In genomic region chr3:141487419-141488345, GRCh38 we compare ENCODE assay signal across 8 cellular contexts. TPM values are rescaled to one million over a fixed set of nuclear protein-coding genes. Genes with fewer than 3 reads are reported as not detected.
DNase-seq lines count a peak whose midpoint lies in the region; FAIRE-seq and TF ChIP-seq lines count a peak whose summit lies in the region.

No MANE protein-coding gene starts in this region.

- peak overlapping the region; percentile 51 for H3K4me3 ChIP-seq in LNCaP clone FGC (ENCODE audit: low read depth, low read length)
- H3K4me3 ChIP-seq in foreskin fibroblast (ENCODE audit: low read depth in 1 of 2, low read length in 2 of 2), result peak overlapping the region; percentile 80 to 83
- peak overlapping the region; percentile 100 for H3K4me3 ChIP-seq in neuron (ENCODE audit: low read length)
- peak overlapping the region; percentile 85 for H3K4me3 ChIP-seq in suprapubic skin

- TF ChIP-seq EP300 in suprapubic skin (IDR thresholded peaks at IDR 0.05), result no peak

- H2AFZ ChIP-seq in neuron (ENCODE audit: low read depth, low read length), result peak overlapping the region; percentile 99

- H3K9me3 ChIP-seq in neuron (ENCODE audit: low read length), result no peaks in the 10 kb centered on the region
- no peaks in the 10 kb centered on the region for H3K9me3 ChIP-seq in suprapubic skin

- peak; percentile 84 for DNase-seq in ELF-1 (ENCODE audit: low read depth, low spot score)
- peak; percentile 39 for DNase-seq in H54 (ENCODE audit: insufficient read length, low spot score)
- peak; percentile 64 for DNase-seq in LNCaP clone FGC (ENCODE audit: low read depth)
- DNase-seq in RWPE1 (ENCODE audit: low spot score), result peak; percentile 64
- DNase-seq in activated effector memory CD4-positive, alpha-beta T cell treated with Interleukin-2 at 50 U/mL for 16 hours, result peak; percentile 82
- DNase-seq in foreskin fibroblast, result peak; percentile 36 to 74
- DNase-seq in suprapubic skin (ENCODE audit: low spot score in 2 of 2), result peak; percentile 88

- 2% methylated on average over 12 of the region's 67 CpGs for WGBS in suprapubic skin

- CTCF ChIA-PET in RWPE1 (lab: Yijun Ruan, JAX), result no interaction called here

- H3K4me1 ChIP-seq in neuron (ENCODE audit: insufficient read depth, low read length) (peaks cover 23% of the 10 kb centered on the region), suprapubic skin (peaks cover 25% of the 10 kb centered on the region)

- peak; percentile 79 for FAIRE-seq in H54 (lab: Jason Lieb, UNC)

- H3K36me3 ChIP-seq in neuron (ENCODE audit: insufficient read depth, low read length) (no peaks in the 10 kb centered on the region), suprapubic skin (no peaks in the 10 kb centered on the region)

- peak overlapping the region; percentile 95 for H3K27ac ChIP-seq in RWPE1
- H3K27ac ChIP-seq in suprapubic skin, result peak overlapping the region; percentile 99

- TF ChIP-seq CTCF in LNCaP clone FGC (IDR thresholded peaks at IDR 0.05; ENCODE audit: control insufficient read depth, extremely low read depth, insufficient read depth) (no peak), RWPE1 (conservative IDR thresholded peaks at IDR 0.05; ENCODE audit: low read depth) (no peak), foreskin fibroblast (IDR thresholded peaks at IDR 0.05; ENCODE audit: low read depth, low read length) (no peak), suprapubic skin (IDR thresholded peaks at IDR 0.05) (no peak)

- TF ChIP-seq POLR2A in H54 (IDR thresholded peaks at IDR 0.05; ENCODE audit: low read depth, low read length), result no peak
- peak in 1 of 2 donors; percentile 46 for TF ChIP-seq POLR2A in suprapubic skin (IDR thresholded peaks at IDR 0.05)

- H3K27me3 ChIP-seq in neuron (ENCODE audit: insufficient read depth, low read length) (peaks cover 6% of the 10 kb centered on the region), suprapubic skin (no peaks in the 10 kb centered on the region)

- POLR2A ChIA-PET in RWPE1 (lab: Yijun Ruan, JAX; ENCODE audit: low non-redundant PET), result interaction anchor here (0.6 to 0.7 kb wide), 2 partner anchors 67 to 399 kb away, joined by 3 read pairs; no protein-coding TSS in a partner anchor

RNA-seq across cellular contexts. Expression of gene RASA2, which starts 0.9 kb away (rescaled TPM):
- 10 to 100 TPM; 14.3 to 48.6 (median 24.0) TPM for total RNA-seq in suprapubic skin

Comparison
In these comparisons a context has a peak if more than half of its experiments do, and no peak if none do; other contexts are left out.
1. Peak in every context shown above with its lines: DNase-seq, H3K4me3 ChIP-seq and H3K27ac ChIP-seq.